In genomic region chr4:138182838-138183426, GRCh38 we compare ENCODE assay signal across 8 cellular contexts. TPM values are rescaled to one million over a fixed set of nuclear protein-coding genes. Genes with fewer than 3 reads are reported as not detected.
DNase-seq lines count a peak whose midpoint lies in the region; ATAC-seq and TF ChIP-seq lines count a peak whose summit lies in the region.

No MANE protein-coding gene starts in this region.

- H3K27me3 Mint-ChIP-seq in Calu3 (ENCODE audit: unreplicated experiment) = no peaks in the 10 kb centered on the region

- H3K4me3 ChIP-seq in adrenal gland (no peak overlapping the region), right atrium auricular region (no peak overlapping the region), testis (no peak overlapping the region)

- no peak for ATAC-seq in HG02970 (IDR thresholded peaks at IDR 0.05; ENCODE audit: low FRiP score, unreplicated experiment)

- TF ChIP-seq CTCF in Calu3 (IDR thresholded peaks at IDR 0.05; ENCODE audit: unreplicated experiment) (peak; percentile 30), GM20000 (IDR thresholded peaks at IDR 0.05; ENCODE audit: extremely low read depth, missing control alignments) (peak; percentile 40), adrenal gland (IDR thresholded peaks at IDR 0.05) (peak; percentile 40 to 71 (median 59)), right atrium auricular region (IDR thresholded peaks at IDR 0.05) (peak; percentile 53 to 79), testis (IDR thresholded peaks at IDR 0.05) (peak; percentile 50 to 57 (median 54))

- H3K4me1 ChIP-seq in adrenal gland (replicated peaks in 1 of 2) = peaks cover 14 to 15% of the 10 kb centered on the region in 2 donors
- peaks cover 0 to 35% of the 10 kb centered on the region in 2 donors for H3K4me1 ChIP-seq in right atrium auricular region
- H3K4me1 ChIP-seq in testis = peaks cover 10% of the 10 kb centered on the region

- H3K9me3 ChIP-seq in adrenal gland (replicated peaks in 1 of 3) = no peaks in the 10 kb centered on the region
- no peaks in the 10 kb centered on the region for H3K9me3 ChIP-seq in right atrium auricular region
- no peaks in the 10 kb centered on the region for H3K9me3 ChIP-seq in testis

- DNase-seq in Calu3 = peak; percentile 24
- DNase-seq in GM20000 (ENCODE audit: low spot score) = peak; percentile 15
- DNase-seq in NAMALWA (ENCODE audit: low spot score) = peak; percentile 73
- peak in 3 of 7 donors; percentile 12 to 20 (median 20) for DNase-seq in adrenal gland
- DNase-seq in right atrium auricular region (ENCODE audit: low spot score) = no peak
- peak; percentile 20 for DNase-seq in testis
- no peak for DNase-seq in amniotic stem cell (lab: John Stamatoyannopoulos, UW)

- 42 to 50% (median 46%) methylated on average over 6 of the region's 6 CpGs for WGBS in adrenal gland, 4 donors
- 20 to 22% methylated on average over 6 of the region's 6 CpGs for WGBS in testis, 2 donors

- H3K27me3 ChIP-seq in adrenal gland = no peaks in the 10 kb centered on the region
- H3K27me3 ChIP-seq in right atrium auricular region = no peaks in the 10 kb centered on the region
- no peaks in the 10 kb centered on the region for H3K27me3 ChIP-seq in testis

- intact Hi-C loops in Calu3 (cut with micrococcal nuclease; ENCODE audit: unreplicated experiment) (loop anchor here (1.0 to 2.0 kb wide), 4 partner anchors 92 to 394 kb away; no protein-coding TSS in a partner anchor), adrenal gland (cut with DNase I) (no loop called here), testis (cut with DNase I; ENCODE audit: low total_unique reads) (no loop called here)

- TF ChIP-seq POLR2A in adrenal gland (IDR thresholded peaks at IDR 0.05) (no peak), testis (IDR thresholded peaks at IDR 0.05) (no peak)

- no peak overlapping the region for H3K4me3 Mint-ChIP-seq in Calu3 (ENCODE audit: low read depth, unreplicated experiment)

- peak overlapping the region; percentile 58 for H3K27ac Mint-ChIP-seq in Calu3 (ENCODE audit: unreplicated experiment)

- H3K9me3 Mint-ChIP-seq in Calu3 (ENCODE audit: low read depth, unreplicated experiment) = no peaks in the 10 kb centered on the region

- H3K4me1 Mint-ChIP-seq in Calu3 (ENCODE audit: low read depth, unreplicated experiment) = peaks cover 39% of the 10 kb centered on the region

- CTCF ChIA-PET in Calu3 (lab: Charles Lee) = interaction anchor here (0.7 to 2.5 kb wide), 6 partner anchors 33 to 312 kb away, joined by 3 to 14 read pairs (median 4); partner anchors contain the start of gene SLC7A11

- H3K27ac ChIP-seq in adrenal gland = no peak overlapping the region
- peak overlapping the region; percentile 40 to 77 for H3K27ac ChIP-seq in right atrium auricular region
- H3K27ac ChIP-seq in testis = no peak overlapping the region

- peaks cover 60% of the 10 kb centered on the region for H3K36me3 Mint-ChIP-seq in Calu3 (ENCODE audit: insufficient read depth, unreplicated experiment)

- no peaks in the 10 kb centered on the region for H3K36me3 ChIP-seq in adrenal gland (replicated peaks in 1 of 2)
- H3K36me3 ChIP-seq in right atrium auricular region = no peaks in the 10 kb centered on the region
- H3K36me3 ChIP-seq in testis (ENCODE audit: low read depth, missing control alignments) = no peaks in the 10 kb centered on the region

- BruUV-seq in Calu3 (replicated peaks; lab: Mats Ljungman, UMichigan) = no TSS peak

RNA-seq across cellular contexts. Expression of gene SLC7A11, which starts 59.2 kb away (rescaled TPM):
- 37.7 and 49.4 TPM in 2 replicates for total RNA-seq in Calu3 (2022)
- total RNA-seq in adrenal gland = under 1 TPM; 0.03 to 0.35 (median 0.15) TPM
- polyA plus RNA-seq in adrenal gland = under 1 TPM in 2 of 3 donors, not detected in 1; 0.03 to 0.07 TPM
- 1 to 10 TPM; 1.5 to 5.0 TPM for total RNA-seq in right atrium auricular region
- 1 to 10 TPM; 1.3 to 1.5 TPM for total RNA-seq in testis
- 1.3 TPM for polyA plus RNA-seq in testis (ENCODE audit: insufficient read depth, low read depth, low replicate concordance)

Comparison
In these comparisons a context has a peak if more than half of its experiments do, and no peak if none do; other contexts are left out.
1. DNase-seq: peak in Calu3 (single experiment), GM20000 (single experiment), NAMALWA (single experiment) and testis (single experiment); none in right atrium auricular region (single experiment) and amniotic stem cell (single experiment).
2. H3K27ac ChIP-seq: peak in right atrium auricular region (2 of 2); none in adrenal gland (0 of 5) and testis (0 of 2).
3. Peak in every context shown above with its lines, with median percentiles within 50 percentile points of each other: CTCF ChIP-seq.